Comparison of ENCODE assay signal across 12 cellular contexts in the genomic region with DNA sequence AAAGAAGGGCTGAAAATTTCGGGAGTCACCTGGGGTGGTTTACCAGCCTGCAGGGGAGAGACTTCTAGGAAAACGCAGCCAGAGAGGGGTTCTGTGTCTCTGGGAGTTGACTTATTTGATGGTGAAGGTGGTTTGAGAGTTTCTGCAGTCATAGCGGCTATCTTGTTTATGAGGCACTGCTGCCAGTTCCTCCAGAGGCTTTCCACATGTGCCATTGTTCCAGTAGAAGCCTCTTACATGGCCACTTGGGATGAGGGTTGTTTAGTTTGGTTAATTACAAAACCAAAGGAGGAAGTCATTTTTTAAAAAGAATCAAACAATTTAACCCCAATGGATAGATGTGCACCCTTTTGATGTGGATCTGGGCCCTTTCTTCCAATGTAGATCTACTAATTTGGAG.
DNase-seq lines count a peak whose midpoint lies in the region; ATAC-seq and TF ChIP-seq lines count a peak whose summit lies in the region.
"Had no signal": no experiment of that assay in that cellular context is flagged by ENCODE, and none has a peak within 500 bp of the region (broad histone marks: within the 10 kb centered on the region; RNA-seq: fewer than 3 reads in every experiment).

No MANE protein-coding gene starts in this region.

- no peak overlapping the region for H3K4me3 Mint-ChIP-seq in osteocyte (ENCODE audit: unreplicated experiment)

- intact Hi-C loops in heart left ventricle (cut with DNase I), result no loop called here
- intact Hi-C loops in left cardiac atrium (cut with DNase I), result no loop called here
- intact Hi-C loops in vagina (cut with DNase I), result no loop called here

- 52 to 72% (median 65%) methylated on average over 3 of the region's 3 CpGs for WGBS in heart left ventricle, 4 donors

- H3K27ac ChIP-seq in heart left ventricle (peak overlapping the region; percentile 66 to 93 (median 83)), muscle layer of duodenum (ENCODE audit: low read length) (peak overlapping the region; percentile 82), vagina (peak overlapping the region; percentile 80)

- no peak overlapping the region for H3K4me3 ChIP-seq in heart left ventricle
- H3K4me3 ChIP-seq in muscle layer of duodenum (ENCODE audit: low read depth in 1 of 2, low read length in 2 of 2), result no peak overlapping the region
- no peak overlapping the region for H3K4me3 ChIP-seq in vagina
- H3K4me3 ChIP-seq: neural progenitor cell, testis had no signal

- DNase-seq in heart left ventricle (no peak), left cardiac atrium (no peak), dermis blood vessel endothelial cell (peak; percentile 51), vagina (ENCODE audit: extremely low spot score in 2 of 2) (no peak), osteocyte (ENCODE audit: extremely low spot score, unreplicated experiment) (no peak)
- no peak for DNase-seq in stimulated activated CD4-positive, alpha-beta T cell treated with anti-CD3 and anti-CD28 coated beads, Interleukin-4, amount 100 ng/mL, for 24 hours
- DNase-seq: activated effector memory CD4-positive, alpha-beta T cell treated with anti-CD3 and anti-CD28 coated beads, Interleukin-2, amount 50 U/mL, for 16 hours; NCI-H1436; testis had no signal

- no peaks in the 10 kb centered on the region for H3K27me3 ChIP-seq in heart left ventricle
- H3K27me3 ChIP-seq in muscle layer of duodenum (ENCODE audit: low read depth, low read length), result no peaks in the 10 kb centered on the region
- H3K27me3 ChIP-seq in vagina, result no peaks in the 10 kb centered on the region
- H3K27me3 ChIP-seq: neural progenitor cell, testis had no signal

- peaks cover 0 to 16% (median 9%) of the 10 kb centered on the region in 9 donors for H3K36me3 ChIP-seq in heart left ventricle
- H3K36me3 ChIP-seq in muscle layer of duodenum (ENCODE audit: control insufficient read depth in 1 of 2, insufficient read depth in 2 of 2, low read length in 2 of 2), result peaks cover 0 to 2% of the 10 kb centered on the region in 2 donors
- H3K36me3 ChIP-seq in vagina, result no peaks in the 10 kb centered on the region
- H3K36me3 ChIP-seq: neural progenitor cell had no signal

- no peak overlapping the region for H3K27ac Mint-ChIP-seq in osteocyte (ENCODE audit: unreplicated experiment)

- H3K27me3 Mint-ChIP-seq in osteocyte (ENCODE audit: unreplicated experiment), result no peaks in the 10 kb centered on the region

- no peak for ATAC-seq in heart left ventricle
- ATAC-seq in left cardiac atrium, result no peak
- no peak for ATAC-seq in HG03196 (IDR thresholded peaks at IDR 0.05; ENCODE audit: unreplicated experiment)

- peaks cover 24% of the 10 kb centered on the region for H3K4me1 Mint-ChIP-seq in osteocyte (ENCODE audit: unreplicated experiment)

- H3K9me3 ChIP-seq in heart left ventricle (no peaks in the 10 kb centered on the region), muscle layer of duodenum (ENCODE audit: control insufficient read depth in 1 of 2, low read length in 2 of 2) (no peaks in the 10 kb centered on the region), vagina (no peaks in the 10 kb centered on the region)
- H3K9me3 ChIP-seq: testis had no signal

- H3K9me3 Mint-ChIP-seq in osteocyte (ENCODE audit: unreplicated experiment), result no peaks in the 10 kb centered on the region
- H3K9me3 Mint-ChIP-seq: neural progenitor cell had no signal

- H3K36me3 Mint-ChIP-seq in osteocyte (ENCODE audit: unreplicated experiment), result peaks cover 13% of the 10 kb centered on the region

- H3K4me1 ChIP-seq in heart left ventricle (peaks cover 29 to 88% (median 78%) of the 10 kb centered on the region in 12 donors), muscle layer of duodenum (ENCODE audit: control insufficient read depth in 1 of 2, insufficient read depth in 2 of 2, low read length in 2 of 2) (peaks cover 56 to 80% of the 10 kb centered on the region in 2 donors), vagina (peaks cover 59% of the 10 kb centered on the region)

- TF ChIP-seq CTCF in heart left ventricle (IDR thresholded peaks at IDR 0.05), result no peak
- no peak for TF ChIP-seq CTCF in vagina (IDR thresholded peaks at IDR 0.05)
- no peak for TF ChIP-seq CTCF in osteocyte (IDR thresholded peaks at IDR 0.05)

- TF ChIP-seq POLR2A in heart left ventricle (IDR thresholded peaks at IDR 0.05), result no peak
- TF ChIP-seq POLR2A in vagina (IDR thresholded peaks at IDR 0.05), result no peak
